33 cellular contexts compared by ENCODE assay signal in genomic region chr6:37806213-37806612, GRCh38.
"Had no signal": no experiment of that assay in that cellular context is flagged by ENCODE, and none has a peak within 500 bp of the region (broad histone marks: within the 10 kb centered on the region; RNA-seq: fewer than 3 reads in every experiment).

No MANE protein-coding gene starts in this region.

- H3K36me3 ChIP-seq: ascending aorta, cardiac muscle cell, WERI-Rb-1 had no signal

- DNase-seq: activated CD4-positive, alpha-beta memory T cell treated with anti-CD3 and anti-CD28 coated beads, Interleukin-2, amount 10 ng/mL, durations not matched to agents 7 days and 5 days; activated CD4-positive, alpha-beta T cell treated with anti-CD3 and anti-CD28 coated beads for 1 hour; activated CD4-positive, alpha-beta T cell treated with anti-CD3 and anti-CD28 coated beads for 36 hours; activated CD4-positive, alpha-beta T cell treated with anti-CD3 and anti-CD28 coated beads for 48 hours; activated CD4-positive, alpha-beta T cell treated with anti-CD3 and anti-CD28 coated beads, Interleukin-2, amount 10 ng/mL, durations not matched to agents 7 days and 5 days; activated CD4-positive, alpha-beta T cell treated with anti-CD3 and anti-CD28 coated beads, Interleukin-2, amount 50 U/mL, for 48 hours; activated CD4-positive, CD25-positive, alpha-beta regulatory T cell; activated CD8-positive, alpha-beta memory T cell treated with anti-CD3 and anti-CD28 coated beads for 24 hours; activated CD8-positive, alpha-beta memory T cell treated with anti-CD3 and anti-CD28 coated beads, Interleukin-2, amount 10 ng/mL, durations not matched to agents 7 days and 5 days; activated CD8-positive, alpha-beta memory T cell treated with anti-CD3 and anti-CD28 coated beads, Interleukin-2, amount 50 U/mL, for 48 hours; activated CD8-positive, alpha-beta T cell treated with anti-CD3 and anti-CD28 coated beads, Interleukin-2, amount 10 ng/mL, durations not matched to agents 7 days and 5 days; activated effector memory CD4-positive, alpha-beta T cell treated with Interleukin-2 at 50 U/mL for 16 hours; activated gamma-delta T cell; activated naive CD4-positive, alpha-beta T cell treated with anti-CD3 and anti-CD28 coated beads, Interleukin-2, amount 10 ng/mL, durations not matched to agents 7 days and 5 days; activated naive CD4-positive, alpha-beta T cell treated with Interleukin-2 at 50 U/mL for 16 hours; activated naive CD8-positive, alpha-beta T cell treated with anti-CD3 and anti-CD28 coated beads, Interleukin-2, amount 10 ng/mL, durations not matched to agents 7 days and 5 days; activated naive CD8-positive, alpha-beta T cell treated with anti-CD3 and anti-CD28 coated beads, Interleukin-2, amount 50 U/mL, for 24 hours; activated T-cell treated with anti-CD3 and anti-CD28 coated beads, Interleukin-2, amount 50 U/mL, for 24 hours; activated T-cell treated with anti-CD3 and anti-CD28 coated beads, Interleukin-2, amount 50 U/mL, for 48 hours; amygdala; anterior cingulate cortex; caudate nucleus; cerebellar nuclear complex; T-helper 1 cell; T-helper 2 cell; T-helper 9 cell; WERI-Rb-1 had no signal

- ATAC-seq: activated CD4-positive, alpha-beta T cell treated with anti-CD3 and anti-CD28 coated beads for 36 hours; activated CD4-positive, CD25-positive, alpha-beta regulatory T cell treated with anti-CD3 and anti-CD28 coated beads, Interleukin-2, amount 50 U/mL, for 24 hours; activated CD8-positive, alpha-beta memory T cell treated with anti-CD3 and anti-CD28 coated beads, Interleukin-2, amount 10 ng/mL, durations not matched to agents 7 days and 5 days; activated CD8-positive, alpha-beta T cell treated with anti-CD3 and anti-CD28 coated beads, Interleukin-2, amount 10 ng/mL, durations not matched to agents 7 days and 5 days; activated naive CD8-positive, alpha-beta T cell treated with anti-CD3 and anti-CD28 coated beads, Interleukin-2, amount 50 U/mL, for 24 hours; WTC11 had no signal

- H3K27me3 ChIP-seq: ascending aorta had no signal

- FAIRE-seq: bronchial epithelial cell, TTC549 had no signal

- H3K4me3 ChIP-seq: ascending aorta, cardiac muscle cell had no signal

- H3K9me3 ChIP-seq: ascending aorta had no signal

- H3K4me1 ChIP-seq: ascending aorta had no signal

- H3K27ac ChIP-seq: ascending aorta, cardiac muscle cell had no signal
